ENCODE assay signal across 8 cellular contexts in genomic region chr9:93094294-93095204, GRCh38. TPM values are rescaled to one million over a fixed set of nuclear protein-coding genes. Genes with fewer than 3 reads are reported as not detected.
DNase-seq lines count a peak whose midpoint lies in the region; ATAC-seq and TF ChIP-seq lines count a peak whose summit lies in the region.

No MANE protein-coding gene starts in this region.

- peaks cover 9% of the 10 kb centered on the region for H3K9me3 Mint-ChIP-seq in T-helper 2 cell treated with Interferon-gamma antibody and Interleukin-4, amounts not matched to agents 5 μg/mL and 100 μg/mL, for 36 hours
- no peaks in the 10 kb centered on the region for H3K9me3 Mint-ChIP-seq in nephron progenitor cell

- peak overlapping the region; percentile 98 for H3K27ac Mint-ChIP-seq in T-helper 2 cell treated with Interferon-gamma antibody and Interleukin-4, amounts not matched to agents 5 μg/mL and 100 μg/mL, for 36 hours
- H3K27ac Mint-ChIP-seq in nephron progenitor cell = peak overlapping the region; percentile 90

- H3K4me1 Mint-ChIP-seq in T-helper 2 cell treated with Interferon-gamma antibody and Interleukin-4, amounts not matched to agents 5 μg/mL and 100 μg/mL, for 36 hours (ENCODE audit: low read depth) = peaks cover 60% of the 10 kb centered on the region
- H3K4me1 Mint-ChIP-seq in nephron progenitor cell = peaks cover 64% of the 10 kb centered on the region

- peaks cover 20% of the 10 kb centered on the region for H3K4me1 ChIP-seq in A673 (ENCODE audit: insufficient read depth, low read length, poor library complexity, severe bottlenecking)

- TF ChIP-seq CTCF in A673 (conservative IDR thresholded peaks at IDR 0.05; ENCODE audit: low read depth, low read length) (no peak), fibroblast of mammary gland (conservative IDR thresholded peaks at IDR 0.05; ENCODE audit: control insufficient read depth, insufficient read depth, low read depth, low read length) (no peak), nephron progenitor cell (IDR thresholded peaks at IDR 0.05) (no peak)

- H3K27ac ChIP-seq in A673 (ENCODE audit: low read depth, low read length, poor library complexity, severe bottlenecking) = peak overlapping the region; percentile 91

- ATAC-seq in GM21619 (IDR thresholded peaks at IDR 0.05; ENCODE audit: unreplicated experiment) = peak; percentile 10
- no peak for ATAC-seq in GM18517 (IDR thresholded peaks at IDR 0.05; ENCODE audit: unreplicated experiment)
- ATAC-seq in GM21526 (IDR thresholded peaks at IDR 0.05; ENCODE audit: low FRiP score, unreplicated experiment) = no peak
- ATAC-seq in HG02973 (IDR thresholded peaks at IDR 0.05; ENCODE audit: unreplicated experiment) = no peak

- CTCF ChIA-PET in A673 (lab: Charles Lee) = no interaction called here

- H3K27me3 ChIP-seq in A673 (replicated peaks; ENCODE audit: insufficient read depth, low read depth, low read length, poor library complexity) = no peaks in the 10 kb centered on the region

- no peaks in the 10 kb centered on the region for H3K9me3 ChIP-seq in A673 (ENCODE audit: low read depth, low read length, poor library complexity, severe bottlenecking)

- no TSS peak for BruUV-seq in A673 (replicated peaks; lab: Mats Ljungman, UMichigan)

- DNase-seq in A673 (ENCODE audit: low spot score) = peak; percentile 46
- no peak for DNase-seq in T-helper 2 cell treated with Interferon-gamma antibody and Interleukin-4, amounts not matched to agents 5 μg/mL and 100 μg/mL, for 36 hours (ENCODE audit: low spot score)
- no peak for DNase-seq in fibroblast of mammary gland (ENCODE audit: low read depth)
- DNase-seq in nephron progenitor cell = no peak

- no peaks in the 10 kb centered on the region for H3K27me3 Mint-ChIP-seq in T-helper 2 cell treated with Interferon-gamma antibody and Interleukin-4, amounts not matched to agents 5 μg/mL and 100 μg/mL, for 36 hours (ENCODE audit: low read depth)
- H3K27me3 Mint-ChIP-seq in nephron progenitor cell (ENCODE audit: low read depth, poor library complexity) = peaks cover 4% of the 10 kb centered on the region

- POLR2A ChIA-PET in A673 (lab: Charles Lee; ENCODE audit: low non-redundant PET) = no interaction called here

- H3K36me3 Mint-ChIP-seq in T-helper 2 cell treated with Interferon-gamma antibody and Interleukin-4, amounts not matched to agents 5 μg/mL and 100 μg/mL, for 36 hours (ENCODE audit: low read depth) = peaks cover 23% of the 10 kb centered on the region
- H3K36me3 Mint-ChIP-seq in nephron progenitor cell (ENCODE audit: low read depth) = no peaks in the 10 kb centered on the region

- intact Hi-C loops in A673 (cut with micrococcal nuclease; ENCODE audit: unreplicated experiment) = no loop called here

- peak overlapping the region; percentile 50 for H3K4me3 ChIP-seq in A673 (ENCODE audit: low read depth, low read length, poor library complexity, severe bottlenecking)
- H3K4me3 ChIP-seq in fibroblast of mammary gland (ENCODE audit: control insufficient read depth, low read depth, low read length) = peak overlapping the region; percentile 33

- peak overlapping the region; percentile 84 for H3K4me3 Mint-ChIP-seq in T-helper 2 cell treated with Interferon-gamma antibody and Interleukin-4, amounts not matched to agents 5 μg/mL and 100 μg/mL, for 36 hours
- H3K4me3 Mint-ChIP-seq in nephron progenitor cell = peak overlapping the region; percentile 72

- no peaks in the 10 kb centered on the region for H3K36me3 ChIP-seq in A673 (ENCODE audit: insufficient read depth, low read length, poor library complexity, severe bottlenecking)

RNA-seq across cellular contexts. Expression of gene CARD19, which starts 1.5 kb away (rescaled TPM):
- 12.2 and 16.2 TPM in 2 replicates for total RNA-seq in A673 (2021)

RNA-seq across cellular contexts. Expression of gene SUSD3, which starts 36.0 kb away (rescaled TPM):
- total RNA-seq in A673 (2021) = not detected in 2 replicates

RNA-seq across cellular contexts. Expression of gene NINJ1, which starts 39.5 kb away (rescaled TPM):
- total RNA-seq in A673 (2021) = 9.2 and 13.7 TPM in 2 replicates
